In genomic region chr1:9306006-9306405, GRCh38 we compare ENCODE assay signal across 23 cellular contexts. TPM values are rescaled to one million over a fixed set of nuclear protein-coding genes. Genes with fewer than 3 reads are reported as not detected.
DNase-seq lines count a peak whose midpoint lies in the region; ATAC-seq, FAIRE-seq and TF ChIP-seq lines count a peak whose summit lies in the region.
"Had no signal": no experiment of that assay in that cellular context is flagged by ENCODE, and none has a peak within 500 bp of the region (broad histone marks: within the 10 kb centered on the region; RNA-seq: fewer than 3 reads in every experiment).

No MANE protein-coding gene starts in this region.

- TF ChIP-seq EP300 in K562 (IDR thresholded peaks at IDR 0.05; ENCODE audit: low read length): no peak

- H4K20me1 ChIP-seq in OCI-LY7 (ENCODE audit: insufficient read depth, low read length) (peaks cover 6% of the 10 kb centered on the region; the same call in 1 of the 2 replicates), K562 (replicated peaks; ENCODE audit: control insufficient read depth, insufficient read depth, low read length) (peaks cover 16% of the 10 kb centered on the region; the same call in 1 of the 2 replicates)

- H3K9me2 ChIP-seq in OCI-LY7 (ENCODE audit: insufficient read depth, low read length): no peaks in the 10 kb centered on the region

- no peak for TF ChIP-seq CTCF in OCI-LY7 (conservative IDR thresholded peaks at IDR 0.05; ENCODE audit: low read length)
- no peak for TF ChIP-seq CTCF in K562 (IDR thresholded peaks at IDR 0.05 in 2 of 3, conservative IDR thresholded peaks at IDR 0.05 in 1 of 3; ENCODE audit: insufficient read depth in 2 of 3, low read depth in 1 of 3, low read length in 3 of 3)
- no peak for TF ChIP-seq CTCF in thoracic aorta (IDR thresholded peaks at IDR 0.05)

- CTCF ChIA-PET in OCI-LY7 (lab: Charles Lee; ENCODE audit: unreplicated experiment) (no interaction called here), K562 (lab: Yijun Ruan, JAX; ENCODE audit: low intra/inter-chr PET ratio) (no interaction called here)

- H3K18ac ChIP-seq in mesenchymal stem cell (ENCODE audit: low read depth in 1 of 2, low read length in 2 of 2): peak overlapping the region in 1 of 2 experiments; percentile 25

- no peak overlapping the region for H2AFZ ChIP-seq in OCI-LY7 (ENCODE audit: low read length)
- no peak overlapping the region for H2AFZ ChIP-seq in K562 (ENCODE audit: low read depth, low read length)
- no peak overlapping the region for H2AFZ ChIP-seq in mesenchymal stem cell (ENCODE audit: low read depth, low read length)

- TF ChIP-seq RAD21 in K562 (CRISPR knock-in tag; conservative IDR thresholded peaks at IDR 0.05 in 1 of 2, IDR thresholded peaks at IDR 0.05 in 1 of 2): no peak

- no peaks in the 10 kb centered on the region for H3K9me1 ChIP-seq in K562 (ENCODE audit: control insufficient read depth, insufficient read depth, low read length)

- H2BK15ac ChIP-seq in mesenchymal stem cell (ENCODE audit: low read depth, poor library complexity, severe bottlenecking): no peak overlapping the region

- H4K8ac ChIP-seq in mesenchymal stem cell (ENCODE audit: low read length): no peak overlapping the region

- H2BK5ac ChIP-seq in mesenchymal stem cell (ENCODE audit: low read depth, low read length, poor library complexity, severe bottlenecking): no peak overlapping the region

- peaks cover 1% of the 10 kb centered on the region for H3K79me1 ChIP-seq in mesenchymal stem cell (replicated peaks; ENCODE audit: low read length, poor library complexity, severe bottlenecking)

- H3K27me3 ChIP-seq in K562 (ENCODE audit: control insufficient read depth in 2 of 2, insufficient read depth in 2 of 2, low read length in 2 of 2) (peaks cover 46 to 72% of the 10 kb centered on the region in 2 experiments), mesenchymal stem cell (ENCODE audit: control insufficient read depth in 1 of 2, insufficient read depth in 1 of 2, low read length in 2 of 2) (no peaks in the 10 kb centered on the region), thoracic aorta (replicated peaks; ENCODE audit: insufficient read depth) (no peaks in the 10 kb centered on the region)
- H3K27me3 ChIP-seq: BE2C had no signal

- no peak overlapping the region for H3K4me3 ChIP-seq in OCI-LY7 (ENCODE audit: low read depth, low read length, poor library complexity, severe bottlenecking)
- H3K4me3 ChIP-seq in K562: no peak overlapping the region
- no peak overlapping the region for H3K4me3 ChIP-seq in mesenchymal stem cell (ENCODE audit: insufficient read depth in 1 of 2, low read depth in 1 of 2, low read length in 2 of 2)
- peak overlapping the region; percentile 12 for H3K4me3 ChIP-seq in thoracic aorta
- H3K4me3 ChIP-seq: GM12878 had no signal

- 6% methylated on average over 14 of the region's 14 CpGs for WGBS in K562 (ENCODE audit: insufficient coverage, low coverage, missing lambda C conversion rate)
- WGBS in mesenchymal stem cell: 96% methylated on average over 14 of the region's 14 CpGs

- BruUV-seq in OCI-LY7 (replicated peaks; lab: Mats Ljungman, UMichigan): no TSS peak
- BruUV-seq in K562 (replicated peaks; lab: Mats Ljungman, UMichigan): no TSS peak

- H3K79me2 ChIP-seq in OCI-LY7 (ENCODE audit: insufficient read depth, low read depth, low read length): peaks cover 9% of the 10 kb centered on the region; the same call in 1 of the 2 replicates
- no peaks in the 10 kb centered on the region for H3K79me2 ChIP-seq in K562 (ENCODE audit: control insufficient read depth, insufficient read depth, low read length)

- no peak overlapping the region for H3K4ac ChIP-seq in mesenchymal stem cell (ENCODE audit: low read depth in 1 of 2, low read length in 2 of 2)

- no peak overlapping the region for H3K23ac ChIP-seq in mesenchymal stem cell (ENCODE audit: low read length in 2 of 2)

- no peak overlapping the region for H2AK5ac ChIP-seq in mesenchymal stem cell (ENCODE audit: low read length, severe bottlenecking)

- ATAC-seq in K562 (no peak), thoracic aorta (ENCODE audit: insufficient number of reproducible peaks, low FRiP score, low read depth) (no peak), Right ventricle myocardium inferior (no peak)
- ATAC-seq: GM12878 had no signal

- H3K27ac ChIP-seq in OCI-LY7 (ENCODE audit: low read depth, low read length, poor library complexity, severe bottlenecking): no peak overlapping the region
- H3K27ac ChIP-seq in K562 (ENCODE audit: extremely low read depth, low read depth, low read length): no peak overlapping the region
- no peak overlapping the region for H3K27ac ChIP-seq in mesenchymal stem cell (ENCODE audit: low read length, poor library complexity, severe bottlenecking)
- no peak overlapping the region for H3K27ac ChIP-seq in thoracic aorta

- H4K91ac ChIP-seq in mesenchymal stem cell (ENCODE audit: low read length): peak overlapping the region; percentile 18

- H3K9me3 ChIP-seq in OCI-LY7 (ENCODE audit: low read length) (no peaks in the 10 kb centered on the region), K562 (replicated peaks; ENCODE audit: control insufficient read depth, insufficient read depth, low read depth, low read length) (no peaks in the 10 kb centered on the region), mesenchymal stem cell (ENCODE audit: control insufficient read depth, low read length) (no peaks in the 10 kb centered on the region), thoracic aorta (no peaks in the 10 kb centered on the region)
- H3K9me3 ChIP-seq: BE2C had no signal

- H2BK12ac ChIP-seq in mesenchymal stem cell (ENCODE audit: low read length in 2 of 2): peak overlapping the region in 1 of 2 experiments; percentile 0

- no peaks in the 10 kb centered on the region for H3K36me3 ChIP-seq in OCI-LY7 (ENCODE audit: insufficient read depth, low read length)
- H3K36me3 ChIP-seq in K562 (ENCODE audit: control insufficient read depth, insufficient read depth, low read length): no peaks in the 10 kb centered on the region
- H3K36me3 ChIP-seq in mesenchymal stem cell (ENCODE audit: control insufficient read depth in 1 of 2, insufficient read depth in 2 of 2, low read depth in 1 of 2, low read length in 2 of 2): peaks cover 31 to 55% of the 10 kb centered on the region in 2 experiments
- H3K36me3 ChIP-seq in thoracic aorta: no peaks in the 10 kb centered on the region
- H3K36me3 ChIP-seq: BE2C had no signal

- H3K4me1 ChIP-seq in OCI-LY7 (ENCODE audit: insufficient read depth, low read length, poor library complexity, severe bottlenecking) (peaks cover 44% of the 10 kb centered on the region), K562 (replicated peaks in 1 of 2; ENCODE audit: control insufficient read depth in 2 of 2, insufficient read depth in 2 of 2, low read length in 2 of 2) (peaks cover 0 to 3% of the 10 kb centered on the region in 2 experiments; a peak in 1 of 5 replicates), mesenchymal stem cell (ENCODE audit: control insufficient read depth, insufficient read depth, low read depth, low read length) (peaks cover 51% of the 10 kb centered on the region), thoracic aorta (ENCODE audit: control insufficient read depth in 1 of 2, low read depth in 2 of 2) (peaks cover 44 to 95% of the 10 kb centered on the region in 2 donors)
- H3K4me1 ChIP-seq: BE2C had no signal

- H3K9ac ChIP-seq in K562 (ENCODE audit: insufficient read depth in 1 of 2, low read depth in 2 of 2, low read length in 2 of 2) (no peak overlapping the region), mesenchymal stem cell (ENCODE audit: low read length) (no peak overlapping the region)

- H3K4me2 ChIP-seq in OCI-LY7 (ENCODE audit: low read length) (peak overlapping the region; percentile 40), K562 (ENCODE audit: insufficient read depth, low read length) (no peak overlapping the region), mesenchymal stem cell (ENCODE audit: low read length, poor library complexity, severe bottlenecking) (no peak overlapping the region)

- intact Hi-C loops in OCI-LY7 (cut with micrococcal nuclease; ENCODE audit: unreplicated experiment): no loop called here
- intact Hi-C loops in K562 (cut with micrococcal nuclease): no loop called here
- intact Hi-C loops in Right ventricle myocardium inferior (cut with DNase I): no loop called here

- H3K14ac ChIP-seq in mesenchymal stem cell (ENCODE audit: low read length in 2 of 2): peak overlapping the region in 1 of 2 experiments; percentile 68

- TF ChIP-seq POLR2A in K562 (conservative IDR thresholded peaks at IDR 0.05): no peak

- POLR2A ChIA-PET in OCI-LY7 (lab: Charles Lee): interaction anchor here (0.7 kb wide), 1 partner anchor 890 kb away, joined by 3 read pairs; no protein-coding TSS in a partner anchor
- POLR2A ChIA-PET in K562 (lab: Yijun Ruan, JAX): interaction anchor here (0.7 kb wide), 1 partner anchor 12 kb away, joined by 3 read pairs; no protein-coding TSS in a partner anchor

- FAIRE-seq in K562 (lab: Jason Lieb, UNC): no peak
- FAIRE-seq: GM12878 had no signal

- in situ Hi-C loops in K562 (cut with MboI): no loop called here

- no peak overlapping the region for H2BK120ac ChIP-seq in mesenchymal stem cell (ENCODE audit: low read depth, low read length)

- no peak for DNase-seq in OCI-LY7 (ENCODE audit: low spot score)
- DNase-seq in K562 (ENCODE audit: extremely low read depth in 1 of 4, low spot score in 3 of 4): no peak
- no peak for DNase-seq in mesenchymal stem cell
- no peak for DNase-seq in thoracic aorta (ENCODE audit: low spot score)
- DNase-seq in NK-92 treated with Interleukin-12 subunit alpha and Interleukin-12 subunit beta, amount 100 ng/mL, for 24 hours (lab: John Stamatoyannopoulos, UW): no peak
- DNase-seq in effector CD8-positive, alpha-beta T cell (lab: John Stamatoyannopoulos, UW): no peak
- DNase-seq in Right ventricle myocardium inferior (ENCODE audit: missing footprints): no peak
- DNase-seq: BE2C; CD4-positive, alpha-beta T cell; COR-L47; DND-41; H9; HFFc6; KBM-7; NCI-H1105; NCI-H146; NCI-H2029 treated with DMSO at 0.1 percent for 48 hours; NCI-H226; NCI-H510A treated with DMSO at 0.1 percent for 48 hours; NCI-H748 treated with DMSO at 0.1 percent for 48 hours; OCI-M1; Right ventricle myocardium superior had no signal

RNA-seq across cellular contexts. Expression of gene SPSB1, which starts 13.3 kb away (rescaled TPM):
- total RNA-seq in OCI-LY7 (2014; rRNA removed; shearing (Covaris generic)): 14.0 and 17.9 TPM in 2 replicates
- 1.1 and 1.2 TPM in 2 replicates for total RNA-seq in OCI-LY7 (2022)
- total RNA-seq in K562 (2011; cell fraction: chromatin; rRNA removed; ENCODE audit: low replicate concordance): not detected in 2 replicates
- total RNA-seq in K562 (2011; cell fraction: nucleolus; rRNA removed): 0.33 TPM in 1 of 2 replicates, not detected in the other
- total RNA-seq in K562 (2011; cell fraction: nucleoplasm; rRNA removed): not detected in 2 replicates
- total RNA-seq in K562 (2014; rRNA removed): 0.08 TPM in 1 of 2 replicates, not detected in the other
- not detected in 2 replicates for total RNA-seq in K562 (2014; rRNA removed; fragmentation: Illumina TruSeq; extraction: Trizol)
- 0.08 TPM in 1 of 2 replicates, not detected in the other for total RNA-seq in K562 (2015; rRNA removed; fragmentation: Illumina TruSeq; extraction: Trizol)
- total RNA-seq in K562 (2021): 0.22 and 0.35 TPM in 2 replicates
- polyA plus RNA-seq in K562 (2011; rRNA removed): 0.09 and 0.14 TPM in 2 replicates
- 0.04 and 0.15 TPM in 2 replicates for polyA plus RNA-seq in K562 (2011; cell fraction: cytosol; rRNA removed)
- polyA plus RNA-seq in K562 (2011; cell fraction: nucleus; rRNA removed): 0.17 TPM in 1 of 2 replicates, not detected in the other
- 0.09 and 0.10 TPM in 2 replicates for polyA plus RNA-seq in K562 (2012)
- polyA plus RNA-seq in K562 (2014; fragmentation: Illumina TruSeq; extraction: Trizol): 0.22 TPM in 1 of 2 replicates, not detected in the other
- under 1 TPM in 1 of 2 experiments, not detected in 1; 0.06 TPM for polyA plus RNA-seq in K562 (2014; fragmentation: Nextera tagmentation; extraction: Ambion mirVana)
- 0.65 TPM in 1 of 2 replicates, not detected in the other for polyA plus RNA-seq in K562 (2014; rRNA removed)
- 0.12 TPM in 1 of 2 replicates, not detected in the other for polyA minus RNA-seq in K562 (2011; rRNA and poly(A)+ RNA removed)
- 0.55 TPM in 1 of 2 replicates, not detected in the other for polyA minus RNA-seq in K562 (2011; cell fraction: cytosol; rRNA and poly(A)+ RNA removed)
- polyA minus RNA-seq in K562 (2011; cell fraction: nucleus; rRNA and poly(A)+ RNA removed): 0.11 TPM in 1 of 2 replicates, not detected in the other
- polyA plus RNA-seq in mesenchymal stem cell (2013, experiment 1 of 2): 34.8 TPM
- 35.0 TPM for polyA plus RNA-seq in mesenchymal stem cell (2013, experiment 2 of 2)
- total RNA-seq in thoracic aorta: 100 to 1,000 TPM; 107 to 171 TPM
- 16.5 TPM for total RNA-seq in Right ventricle myocardium inferior
